Comparison of ENCODE assay signal across 8 cellular contexts in the genomic region with DNA sequence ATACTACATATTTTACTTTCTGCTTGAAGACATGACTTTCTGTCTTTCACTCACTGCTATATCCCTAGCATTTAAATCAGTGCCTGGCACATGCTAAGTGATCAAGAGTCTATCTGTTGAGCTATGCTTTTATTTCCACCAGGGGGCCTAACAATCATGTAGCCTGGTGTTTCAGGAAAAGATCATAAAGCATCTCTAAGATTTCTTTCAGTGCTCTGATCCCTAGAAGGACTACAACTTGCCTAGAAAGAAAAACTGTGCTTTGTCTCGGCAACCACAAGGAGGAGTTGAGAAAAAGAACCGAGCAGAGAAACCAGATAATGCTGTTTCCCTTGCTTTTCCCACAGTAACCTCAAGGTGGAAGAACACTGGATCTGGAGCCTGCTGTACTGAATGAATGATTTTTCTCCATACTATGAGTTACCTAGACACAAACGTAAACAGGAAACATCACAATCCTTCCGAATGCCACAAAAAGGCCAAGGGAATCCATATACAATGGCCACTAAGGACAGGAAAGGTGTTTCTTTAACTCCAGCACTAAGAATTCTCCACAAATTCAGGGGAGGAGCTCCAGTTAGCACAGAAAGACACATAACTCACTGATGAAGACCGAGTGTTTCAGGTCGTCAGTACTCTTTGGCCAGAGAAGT. TPM values are rescaled to one million over a fixed set of nuclear protein-coding genes. Genes with fewer than 3 reads are reported as not detected.
A peak's percentile ranks its signal among the peaks of the same experiment; 100 is the strongest.
DNase-seq lines count a peak whose midpoint lies in the region; ATAC-seq and TF ChIP-seq lines count a peak whose summit lies in the region.

No MANE protein-coding gene starts in this region.

- H3K4me1 ChIP-seq in mammary epithelial cell (ENCODE audit: insufficient read depth, low read length) (peaks cover 24% of the 10 kb centered on the region), iPS-20b (ENCODE audit: insufficient read depth, low read length) (peaks cover 10% of the 10 kb centered on the region), skeletal muscle satellite cell (ENCODE audit: control insufficient read depth, insufficient read depth, low read length) (peaks cover 18% of the 10 kb centered on the region)

- H2AFZ ChIP-seq in mammary epithelial cell (ENCODE audit: low read depth, low read length), result peak overlapping the region; percentile 89

- WGBS in mammary epithelial cell (ENCODE audit: low coverage, missing lambda C conversion rate), result 3% methylated on average over 6 of the region's 6 CpGs

- in situ Hi-C loops in mammary epithelial cell (cut with MboI; ENCODE audit: low sequenced_read_pairs in 2 of 2), result no loop called here

- no peaks in the 10 kb centered on the region for H4K20me1 ChIP-seq in mammary epithelial cell (ENCODE audit: insufficient read depth, low read length)

- H3K27ac ChIP-seq in mammary epithelial cell (ENCODE audit: insufficient read depth, low read depth, low read length), result peak overlapping the region; percentile 94
- no peak overlapping the region for H3K27ac ChIP-seq in iPS-20b (ENCODE audit: low read length)

- peak; percentile 46 for DNase-seq in activated CD8-positive, alpha-beta memory T cell treated with anti-CD3 and anti-CD28 coated beads, Interleukin-2, amount 10 ng/mL, durations not matched to agents 7 days and 5 days
- DNase-seq in activated CD8-positive, alpha-beta memory T cell treated with anti-CD3 and anti-CD28 coated beads for 24 hours, result no peak
- DNase-seq in LHCN-M2 (ENCODE audit: low read depth) (peak; percentile 96), OCI-M2 (lab: John Stamatoyannopoulos, UW; ENCODE audit: unreplicated experiment) (peak; percentile 66), mammary epithelial cell (peak; percentile 94)

- H3K4me3 ChIP-seq in mammary epithelial cell (replicated peaks in 1 of 3; ENCODE audit: insufficient read depth in 1 of 3, low read depth in 2 of 3, low read length in 3 of 3), result peak overlapping the region; percentile 59 to 75 (median 65)
- H3K4me3 ChIP-seq in iPS-20b (ENCODE audit: low read length), result peak overlapping the region; percentile 79
- H3K4me3 ChIP-seq in skeletal muscle satellite cell (ENCODE audit: low read length), result peak overlapping the region; percentile 99

- H3K36me3 ChIP-seq in mammary epithelial cell (ENCODE audit: insufficient read depth, low read length) (no peaks in the 10 kb centered on the region), iPS-20b (ENCODE audit: insufficient read depth, low read depth, low read length) (no peaks in the 10 kb centered on the region), skeletal muscle satellite cell (ENCODE audit: insufficient read depth, low read length) (no peaks in the 10 kb centered on the region)

- intact Hi-C loops in mammary epithelial cell (cut with micrococcal nuclease), result loop anchor here (1.0 to 10.0 kb wide), 5 partner anchors 12 to 707 kb away; a partner anchor contains a TSS

- TSS peak; percentile 92 for BruUV-seq in mammary epithelial cell (replicated peaks; lab: Mats Ljungman, UMichigan)

- H3K4me2 ChIP-seq in mammary epithelial cell (ENCODE audit: insufficient read depth, low read depth, low read length) (peak overlapping the region; percentile 90), skeletal muscle satellite cell (ENCODE audit: low read length) (peak overlapping the region; percentile 85)

- H3K9ac ChIP-seq in mammary epithelial cell (ENCODE audit: insufficient read depth, low read length) (peak overlapping the region; percentile 94), iPS-20b (ENCODE audit: low read depth, low read length) (peak overlapping the region; percentile 88; the same call in 1 of the 2 replicates), skeletal muscle satellite cell (ENCODE audit: low read depth, low read length) (peak overlapping the region; percentile 98)

- H3K36me3 Mint-ChIP-seq in activated CD8-positive, alpha-beta memory T cell treated with anti-CD3 and anti-CD28 coated beads, Interleukin-2, amount 10 ng/mL, durations not matched to agents 7 days and 5 days, result no peaks in the 10 kb centered on the region

- CTCF ChIA-PET in activated CD8-positive, alpha-beta memory T cell treated with anti-CD3 and anti-CD28 coated beads, Interleukin-2, amount 10 ng/mL, durations not matched to agents 7 days and 5 days (lab: Charles Lee), result interaction anchor here (1.0 to 8.2 kb wide), 8 partner anchors 8 to 529 kb away, joined by 3 to 67 read pairs (median 4); a partner anchor contains a TSS
- CTCF ChIA-PET in mammary epithelial cell (lab: Charles Lee; ENCODE audit: low non-redundant PET), result interaction anchor here (0.5 to 1.0 kb wide), 2 partner anchors 9 to 13 kb away, joined by 4 to 15 read pairs; no protein-coding TSS in a partner anchor

- peaks cover 8% of the 10 kb centered on the region for H3K9me3 Mint-ChIP-seq in activated CD8-positive, alpha-beta memory T cell treated with anti-CD3 and anti-CD28 coated beads, Interleukin-2, amount 10 ng/mL, durations not matched to agents 7 days and 5 days (ENCODE audit: low read depth)

- no peaks in the 10 kb centered on the region for H3K9me3 ChIP-seq in mammary epithelial cell (replicated peaks; ENCODE audit: insufficient read depth, low read length)
- peaks cover 5% of the 10 kb centered on the region for H3K9me3 ChIP-seq in iPS-20b (ENCODE audit: insufficient read depth, low read depth, low read length)
- no peaks in the 10 kb centered on the region for H3K9me3 ChIP-seq in skeletal muscle satellite cell (replicated peaks; ENCODE audit: low read length)

- peak; percentile 76 to 83 for TF ChIP-seq CTCF in mammary epithelial cell (conservative IDR thresholded peaks at IDR 0.05 in 1 of 2, IDR thresholded peaks at IDR 0.05 in 1 of 2; ENCODE audit: extremely low read depth in 1 of 2, insufficient read depth in 1 of 2, low read depth in 1 of 2, low read length in 2 of 2)

- dilution Hi-C loops in mammary epithelial cell (cut with HindIII; ENCODE audit: low sequenced_read_pairs), result no loop called here

- peaks cover 15% of the 10 kb centered on the region for H3K79me2 ChIP-seq in mammary epithelial cell (ENCODE audit: insufficient read depth, low read length)

- H3K4me1 Mint-ChIP-seq in activated CD8-positive, alpha-beta memory T cell treated with anti-CD3 and anti-CD28 coated beads, Interleukin-2, amount 10 ng/mL, durations not matched to agents 7 days and 5 days, result peaks cover 4% of the 10 kb centered on the region

- H3K27ac Mint-ChIP-seq in activated CD8-positive, alpha-beta memory T cell treated with anti-CD3 and anti-CD28 coated beads, Interleukin-2, amount 10 ng/mL, durations not matched to agents 7 days and 5 days, result no peak overlapping the region

- H3K27me3 ChIP-seq in mammary epithelial cell (ENCODE audit: insufficient read depth, low read length), result no peaks in the 10 kb centered on the region
- H3K27me3 ChIP-seq in iPS-20b (ENCODE audit: insufficient read depth, low read length), result no peaks in the 10 kb centered on the region
- H3K27me3 ChIP-seq in skeletal muscle satellite cell (ENCODE audit: control insufficient read depth, insufficient read depth, low read length), result no peaks in the 10 kb centered on the region

- no peaks in the 10 kb centered on the region for H3K27me3 Mint-ChIP-seq in activated CD8-positive, alpha-beta memory T cell treated with anti-CD3 and anti-CD28 coated beads, Interleukin-2, amount 10 ng/mL, durations not matched to agents 7 days and 5 days

- peak; percentile 4 for ATAC-seq in activated CD8-positive, alpha-beta memory T cell treated with anti-CD3 and anti-CD28 coated beads, Interleukin-2, amount 10 ng/mL, durations not matched to agents 7 days and 5 days
- ATAC-seq in GM18498 (IDR thresholded peaks at IDR 0.05; ENCODE audit: unreplicated experiment), result no peak

- H3K4me3 Mint-ChIP-seq in activated CD8-positive, alpha-beta memory T cell treated with anti-CD3 and anti-CD28 coated beads, Interleukin-2, amount 10 ng/mL, durations not matched to agents 7 days and 5 days, result no peak overlapping the region

RNA-seq across cellular contexts. Expression of a gene that starts 1.2 kb away (rescaled TPM):
- 10 to 100 TPM; 15.2 to 20.6 TPM for total RNA-seq in activated CD8-positive, alpha-beta memory T cell treated with anti-CD3 and anti-CD28 coated beads, Interleukin-2, amount 10 ng/mL, durations not matched to agents 7 days and 5 days
- total RNA-seq in LHCN-M2 (2014; rRNA removed), result 16.4 and 20.0 TPM in 2 replicates
- polyA plus RNA-seq in LHCN-M2 (2012), result 7.6 TPM
- 10 to 100 TPM; 10.0 to 12.3 TPM for total RNA-seq in mammary epithelial cell
- polyA plus RNA-seq in mammary epithelial cell, result 4.2 TPM
- 0.78 TPM for polyA minus RNA-seq in mammary epithelial cell
- total RNA-seq in skeletal muscle satellite cell (2012; rRNA removed), result 8.1 and 14.2 TPM in 2 replicates
